Comparison of ENCODE assay signal across 8 cellular contexts in the genomic region with DNA sequence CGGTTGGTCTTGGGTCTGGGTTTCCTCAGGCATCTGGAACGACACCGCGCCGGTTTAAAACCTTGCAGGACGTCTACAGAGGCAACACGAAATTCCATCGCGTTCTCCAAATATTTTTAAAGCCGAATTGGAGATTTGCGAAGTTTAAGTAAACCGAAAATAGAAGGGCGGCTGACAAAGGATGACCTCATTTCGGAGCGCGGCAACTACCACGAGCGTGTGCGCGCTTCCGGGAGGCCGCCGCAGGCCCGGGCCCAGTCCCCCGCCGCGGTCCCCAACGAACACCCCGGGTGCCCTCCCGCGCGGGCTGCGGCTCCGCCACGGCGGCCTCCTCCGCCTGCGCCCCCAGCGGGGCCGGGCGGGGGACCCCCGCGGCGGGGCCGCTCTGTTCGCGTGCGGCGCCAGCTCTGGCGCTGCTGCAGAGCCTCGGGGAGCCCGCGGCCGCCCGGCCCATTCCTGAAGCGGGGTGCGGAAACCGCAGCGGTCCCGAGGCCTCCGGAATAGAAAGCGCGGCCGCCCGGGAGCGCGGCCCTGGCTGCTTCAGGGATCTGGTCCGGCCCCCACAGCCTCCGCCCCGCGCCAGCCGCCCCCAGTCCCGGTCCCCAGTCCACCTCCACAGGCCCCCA. TPM values are rescaled to one million over a fixed set of nuclear protein-coding genes. Genes with fewer than 3 reads are reported as not detected.
DNase-seq lines count a peak whose midpoint lies in the region; ATAC-seq and TF ChIP-seq lines count a peak whose summit lies in the region.

No MANE protein-coding gene starts in this region.

- H3K27ac Mint-ChIP-seq in activated naive CD4-positive, alpha-beta T cell treated with anti-CD3 and anti-CD28 coated beads, Interleukin-2, amount 10 ng/mL, durations not matched to agents 7 days and 5 days, result peak overlapping the region; percentile 95
- peak overlapping the region; percentile 97 for H3K27ac Mint-ChIP-seq in glutamatergic neuron (ENCODE audit: unreplicated experiment)

- peaks cover 68% of the 10 kb centered on the region for H3K4me1 Mint-ChIP-seq in activated naive CD4-positive, alpha-beta T cell treated with anti-CD3 and anti-CD28 coated beads, Interleukin-2, amount 10 ng/mL, durations not matched to agents 7 days and 5 days
- H3K4me1 Mint-ChIP-seq in glutamatergic neuron (ENCODE audit: low read depth, unreplicated experiment), result peaks cover 21% of the 10 kb centered on the region

- H3K9me2 ChIP-seq in OCI-LY7 (ENCODE audit: insufficient read depth, low read length), result no peaks in the 10 kb centered on the region

- TF ChIP-seq CTCF in OCI-LY7 (conservative IDR thresholded peaks at IDR 0.05; ENCODE audit: low read length) (no peak), glutamatergic neuron (IDR thresholded peaks at IDR 0.05; ENCODE audit: partially characterized antibody, unreplicated experiment) (no peak)

- CTCF ChIA-PET in OCI-LY7 (lab: Charles Lee; ENCODE audit: unreplicated experiment), result no interaction called here
- CTCF ChIA-PET in activated naive CD4-positive, alpha-beta T cell treated with anti-CD3 and anti-CD28 coated beads, Interleukin-2, amount 10 ng/mL, durations not matched to agents 7 days and 5 days (lab: Charles Lee), result no interaction called here

- peaks cover 36% of the 10 kb centered on the region for H4K20me1 ChIP-seq in OCI-LY7 (ENCODE audit: insufficient read depth, low read length)

- H2AFZ ChIP-seq in OCI-LY7 (ENCODE audit: low read length), result no peak overlapping the region

- peak overlapping the region; percentile 99 for H3K4me2 ChIP-seq in OCI-LY7 (ENCODE audit: low read length)

- peak overlapping the region; percentile 99 for H3K4me3 Mint-ChIP-seq in activated naive CD4-positive, alpha-beta T cell treated with anti-CD3 and anti-CD28 coated beads, Interleukin-2, amount 10 ng/mL, durations not matched to agents 7 days and 5 days
- H3K4me3 Mint-ChIP-seq in glutamatergic neuron (ENCODE audit: unreplicated experiment), result peak overlapping the region; percentile 98

- peak; percentile 34 for ATAC-seq in HG02973 (IDR thresholded peaks at IDR 0.05; ENCODE audit: unreplicated experiment)

- no peaks in the 10 kb centered on the region for H3K27me3 Mint-ChIP-seq in activated naive CD4-positive, alpha-beta T cell treated with anti-CD3 and anti-CD28 coated beads, Interleukin-2, amount 10 ng/mL, durations not matched to agents 7 days and 5 days
- H3K27me3 Mint-ChIP-seq in glutamatergic neuron (ENCODE audit: unreplicated experiment), result peaks cover 19% of the 10 kb centered on the region

- intact Hi-C loops in OCI-LY7 (cut with micrococcal nuclease; ENCODE audit: unreplicated experiment) (no loop called here), posterior cingulate gyrus (cut with DNase I) (loop anchor here (2.0 to 10.0 kb wide), 2 partner anchors 122 to 228 kb away; a partner anchor contains a TSS)

- H3K9me3 Mint-ChIP-seq in activated naive CD4-positive, alpha-beta T cell treated with anti-CD3 and anti-CD28 coated beads, Interleukin-2, amount 10 ng/mL, durations not matched to agents 7 days and 5 days, result no peaks in the 10 kb centered on the region
- H3K9me3 Mint-ChIP-seq in glutamatergic neuron (ENCODE audit: unreplicated experiment), result peaks cover 12% of the 10 kb centered on the region

- peaks cover 53% of the 10 kb centered on the region for H3K79me2 ChIP-seq in OCI-LY7 (ENCODE audit: insufficient read depth, low read depth, low read length)

- H3K9me3 ChIP-seq in OCI-LY7 (ENCODE audit: low read length), result no peaks in the 10 kb centered on the region

- peaks cover 51% of the 10 kb centered on the region for H3K36me3 Mint-ChIP-seq in activated naive CD4-positive, alpha-beta T cell treated with anti-CD3 and anti-CD28 coated beads, Interleukin-2, amount 10 ng/mL, durations not matched to agents 7 days and 5 days
- peaks cover 4% of the 10 kb centered on the region for H3K36me3 Mint-ChIP-seq in glutamatergic neuron (ENCODE audit: unreplicated experiment)

- BruUV-seq in OCI-LY7 (replicated peaks; lab: Mats Ljungman, UMichigan), result no TSS peak

- H3K4me3 ChIP-seq in OCI-LY7 (ENCODE audit: low read depth, low read length, poor library complexity, severe bottlenecking) (peak overlapping the region; percentile 93), urinary bladder (ENCODE audit: low read depth, low read length) (peak overlapping the region; percentile 98)

- H3K36me3 ChIP-seq in OCI-LY7 (ENCODE audit: insufficient read depth, low read length), result peaks cover 50% of the 10 kb centered on the region
- H3K36me3 ChIP-seq in urinary bladder (ENCODE audit: insufficient read depth), result peaks cover 15% of the 10 kb centered on the region

- WGBS in urinary bladder, result under 1% methylated on average over 73 of the region's 73 CpGs

- POLR2A ChIA-PET in OCI-LY7 (lab: Charles Lee), result interaction anchor here (2.1 kb wide), 1 partner anchor 121 kb away, joined by 4 read pairs; a partner anchor contains a TSS

- DNase-seq in NCI-H2196 (lab: John Stamatoyannopoulos, UW; ENCODE audit: unreplicated experiment) (peak; percentile 25), NCI-H2196 treated with DMSO at 0.1 percent for 48 hours (lab: John Stamatoyannopoulos, UW; ENCODE audit: unreplicated experiment) (no peak), OCI-LY7 (ENCODE audit: low spot score) (peak; percentile 70), glutamatergic neuron (peak; percentile 40), posterior cingulate gyrus (peak in 6 of 10 donors; percentile 28 to 91 (median 58))
- peak; percentile 76 for DNase-seq in activated naive CD4-positive, alpha-beta T cell treated with anti-CD3 and anti-CD28 coated beads, Interleukin-2, amount 10 ng/mL, durations not matched to agents 7 days and 5 days

- peak overlapping the region; percentile 77 for H3K27ac ChIP-seq in OCI-LY7 (ENCODE audit: low read depth, low read length, poor library complexity, severe bottlenecking)
- peak overlapping the region; percentile 99 for H3K27ac ChIP-seq in urinary bladder (ENCODE audit: low read depth)

- H3K4me1 ChIP-seq in OCI-LY7 (ENCODE audit: insufficient read depth, low read length, poor library complexity, severe bottlenecking) (peaks cover 60% of the 10 kb centered on the region), urinary bladder (ENCODE audit: insufficient read depth) (peaks cover 2% of the 10 kb centered on the region)

RNA-seq across cellular contexts. Expression of a gene that starts 0.4 kb away (rescaled TPM):
- 294 and 344 TPM in 2 replicates for total RNA-seq in OCI-LY7 (2014; rRNA removed; shearing (Covaris generic))
- total RNA-seq in OCI-LY7 (2022) (610 and 704 TPM in 2 replicates), glutamatergic neuron (ENCODE audit: unreplicated experiment) (610 TPM), urinary bladder (242 TPM)
- 287 TPM for polyA plus RNA-seq in urinary bladder

RNA-seq across cellular contexts. Expression of a gene that starts 53.2 kb away (rescaled TPM):
- total RNA-seq in OCI-LY7 (2014; rRNA removed; shearing (Covaris generic)), result 13.3 and 18.0 TPM in 2 replicates
- total RNA-seq in OCI-LY7 (2022), result 31.0 and 40.6 TPM in 2 replicates
- 38.1 TPM for total RNA-seq in glutamatergic neuron (ENCODE audit: unreplicated experiment)
- 27.0 TPM for total RNA-seq in urinary bladder
- polyA plus RNA-seq in urinary bladder, result 15.6 TPM
